In genomic region chr9:131217321-131218031, GRCh38 we compare ENCODE assay signal across 19 cellular contexts.
"Had no signal": no experiment of that assay in that cellular context is flagged by ENCODE, and none has a peak within 500 bp of the region (broad histone marks: within the 10 kb centered on the region; RNA-seq: fewer than 3 reads in every experiment).

No MANE protein-coding gene starts in this region.

- H3K27ac ChIP-seq: hepatocyte, tibial nerve had no signal

- ATAC-seq: activated CD4-positive, alpha-beta T cell treated with anti-CD3 and anti-CD28 coated beads for 36 hours; activated T-helper 17 cell treated with anti-CD3 and anti-CD28 coated beads, Interleukin-2, amount 50 U/mL, for 72 hours; effector memory CD8-positive, alpha-beta T cell; left colon; stimulated activated naive CD8-positive, alpha-beta T cell treated with anti-CD3 and anti-CD28 coated beads, Interleukin-15, Interleukin-2, amounts not matched to agents 100 U/mL and 50 U/mL, for 24 hours; WTC11 had no signal

- H3K9me3 Mint-ChIP-seq: effector memory CD8-positive, alpha-beta T cell had no signal

- H3K4me3 Mint-ChIP-seq: activated CD4-positive, alpha-beta memory T cell treated with anti-CD3 and anti-CD28 coated beads for 36 hours; activated CD4-positive, alpha-beta T cell treated with anti-CD3 and anti-CD28 coated beads for 36 hours; activated naive CD8-positive, alpha-beta T cell treated with anti-CD3 and anti-CD28 coated beads for 36 hours; activated T-helper 17 cell treated with anti-CD3 and anti-CD28 coated beads, Interleukin-2, amount 50 U/mL, for 72 hours; effector memory CD8-positive, alpha-beta T cell; WTC11 had no signal

- H3K4me3 ChIP-seq: hepatocyte, skin epidermis, tibial nerve, uterus had no signal

- H3K4me1 ChIP-seq: uterus had no signal

- H3K36me3 ChIP-seq: uterus had no signal

- H3K27me3 ChIP-seq: hepatocyte, tibial nerve, uterus had no signal

- H3K27me3 Mint-ChIP-seq: activated CD4-positive, alpha-beta memory T cell treated with anti-CD3 and anti-CD28 coated beads for 36 hours; activated CD4-positive, alpha-beta T cell treated with anti-CD3 and anti-CD28 coated beads for 36 hours; activated naive CD8-positive, alpha-beta T cell treated with anti-CD3 and anti-CD28 coated beads for 36 hours; activated T-helper 17 cell treated with anti-CD3 and anti-CD28 coated beads, Interleukin-2, amount 50 U/mL, for 72 hours; effector memory CD8-positive, alpha-beta T cell had no signal

- H3K27ac Mint-ChIP-seq: activated CD4-positive, alpha-beta memory T cell treated with anti-CD3 and anti-CD28 coated beads for 36 hours; activated CD4-positive, alpha-beta T cell treated with anti-CD3 and anti-CD28 coated beads for 36 hours; activated naive CD8-positive, alpha-beta T cell treated with anti-CD3 and anti-CD28 coated beads for 36 hours; WTC11 had no signal

- DNase-seq: activated CD4-positive, alpha-beta memory T cell treated with anti-CD3 and anti-CD28 coated beads for 36 hours; activated CD4-positive, alpha-beta T cell treated with anti-CD3 and anti-CD28 coated beads for 36 hours; activated naive CD4-positive, alpha-beta T cell; activated naive CD8-positive, alpha-beta T cell treated with anti-CD3 and anti-CD28 coated beads for 36 hours; amniotic stem cell; effector memory CD8-positive, alpha-beta T cell; foreskin fibroblast; islet precursor cell; left colon; mammary epithelial cell; midbrain; occipital lobe; stimulated activated naive CD8-positive, alpha-beta T cell treated with anti-CD3 and anti-CD28 coated beads, Interleukin-15, Interleukin-2, amounts not matched to agents 100 U/mL and 50 U/mL, for 24 hours; uterus had no signal

- H3K9me3 ChIP-seq: uterus had no signal
